1 cellular context compared by ENCODE assay signal in the genomic region with DNA sequence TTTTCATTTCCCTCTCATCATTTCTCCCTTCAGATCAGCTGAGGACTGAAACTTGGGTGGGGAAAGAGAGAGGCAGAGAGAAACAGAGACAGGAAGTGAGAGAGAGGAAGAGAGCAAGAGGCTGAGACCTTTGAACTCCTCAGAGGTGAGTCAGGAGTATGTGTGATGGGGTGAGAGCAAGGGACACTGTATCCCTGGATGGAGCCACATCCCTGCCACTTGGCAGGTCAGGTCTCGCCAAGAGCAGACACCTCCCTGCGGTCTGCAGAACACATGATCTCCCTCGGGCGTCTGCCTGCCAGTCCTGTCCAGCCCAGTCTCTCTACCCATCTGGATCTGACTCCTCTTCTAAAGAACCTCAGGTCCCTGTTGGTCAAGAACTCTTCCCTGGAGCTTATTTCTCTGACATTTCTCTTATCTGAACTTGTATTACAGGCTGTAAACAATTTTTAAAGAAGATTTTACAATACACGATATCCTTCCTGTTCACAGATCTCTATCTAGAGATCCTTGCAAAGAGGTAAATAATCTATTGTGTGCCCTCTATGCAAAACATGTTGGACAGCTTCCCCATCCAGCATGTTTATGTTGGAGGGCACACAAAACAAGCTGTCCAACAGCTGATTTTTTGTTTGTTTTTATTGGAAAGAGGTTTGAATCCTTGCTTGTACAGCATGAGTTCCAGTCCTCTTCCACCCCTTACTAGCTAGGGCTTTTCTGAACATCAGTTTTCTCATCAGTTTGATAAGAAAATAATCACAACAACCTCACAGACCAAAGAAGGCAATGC.
TF ChIP-seq lines count a peak whose summit lies in the region.

No MANE protein-coding gene starts in this region.

TF ChIP-seq in HEK293, 187 proteins besides CTCF, POLR2A, EP300 and RAD21:
- TF ChIP-seq ZNF76 (tag by site-specific recombination; IDR thresholded peaks at IDR 0.05; ENCODE audit: borderline replicate concordance, low read depth) (no peak), ZNF426 (tag by site-specific recombination; IDR thresholded peaks at IDR 0.05) (no peak), PRDM1 (tag by site-specific recombination; IDR thresholded peaks at IDR 0.05) (0 out of 2 replicates have a peak, but pooled peaks have one; percentile 19), SP7 (tag by site-specific recombination; IDR thresholded peaks at IDR 0.05) (no peak), ZNF830 (tag by site-specific recombination; IDR thresholded peaks at IDR 0.05; ENCODE audit: low read depth) (no peak), MZF1 (tag by site-specific recombination; IDR thresholded peaks at IDR 0.05; ENCODE audit: borderline replicate concordance) (no peak), ZNF629 (tag by site-specific recombination; IDR thresholded peaks at IDR 0.05) (no peak), ZNF518A (tag by site-specific recombination; conservative IDR thresholded peaks at IDR 0.05; ENCODE audit: low read depth) (no peak), ZNF585B (tag by site-specific recombination; IDR thresholded peaks at IDR 0.05) (no peak), ZNF521 (tag by site-specific recombination; IDR thresholded peaks at IDR 0.05) (no peak), ZNF677 (tag by site-specific recombination; IDR thresholded peaks at IDR 0.05) (no peak), REST (tag by site-specific recombination; IDR thresholded peaks at IDR 0.05) (peak; percentile 83), SETDB1 (IDR thresholded peaks at IDR 0.05; ENCODE audit: insufficient read length, low read length) (no peak), ZNF174 (tag by site-specific recombination; IDR thresholded peaks at IDR 0.05) (no peak), ZNF658 (tag by site-specific recombination; IDR thresholded peaks at IDR 0.05) (no peak), KLF8 (tag by site-specific recombination; IDR thresholded peaks at IDR 0.05) (no peak), ZNF501 (tag by site-specific recombination; IDR thresholded peaks at IDR 0.05) (no peak)
- TF ChIP-seq, protein P1, sequence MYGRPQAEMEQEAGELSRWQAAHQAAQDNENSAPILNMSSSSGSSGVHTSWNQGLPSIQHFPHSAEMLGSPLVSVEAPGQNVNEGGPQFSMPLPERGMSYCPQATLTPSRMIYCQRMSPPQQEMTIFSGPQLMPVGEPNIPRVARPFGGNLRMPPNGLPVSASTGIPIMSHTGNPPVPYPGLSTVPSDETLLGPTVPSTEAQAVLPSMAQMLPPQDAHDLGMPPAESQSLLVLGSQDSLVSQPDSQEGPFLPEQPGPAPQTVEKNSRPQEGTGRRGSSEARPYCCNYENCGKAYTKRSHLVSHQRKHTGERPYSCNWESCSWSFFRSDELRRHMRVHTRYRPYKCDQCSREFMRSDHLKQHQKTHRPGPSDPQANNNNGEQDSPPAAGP (tag by site-specific recombination; IDR thresholded peaks at IDR 0.05): no peak
